In genomic region chr6:161694995-161695394, GRCh38 we compare ENCODE assay signal across 9 cellular contexts.
DNase-seq lines count a peak whose midpoint lies in the region; FAIRE-seq and TF ChIP-seq lines count a peak whose summit lies in the region.
"Had no signal": no experiment of that assay in that cellular context is flagged by ENCODE, and none has a peak within 500 bp of the region (broad histone marks: within the 10 kb centered on the region; RNA-seq: fewer than 3 reads in every experiment).

No MANE protein-coding gene starts in this region.

- intact Hi-C loops in A673 (cut with micrococcal nuclease; ENCODE audit: unreplicated experiment) (loop anchor here (1.0 kb wide), 3 partner anchors 76 to 302 kb away; no protein-coding TSS in a partner anchor), OCI-LY7 (cut with micrococcal nuclease; ENCODE audit: unreplicated experiment) (loop anchor here (10.0 kb wide), 1 partner anchor 280 kb away; no protein-coding TSS in a partner anchor)

- H3K36me3 ChIP-seq in A673 (ENCODE audit: insufficient read depth, low read length, poor library complexity, severe bottlenecking) (no peaks in the 10 kb centered on the region), OCI-LY7 (ENCODE audit: insufficient read depth, low read length) (no peaks in the 10 kb centered on the region)

- H3K4me2 ChIP-seq in OCI-LY7 (ENCODE audit: low read length) = no peak overlapping the region

- TF ChIP-seq CTCF in A673 (conservative IDR thresholded peaks at IDR 0.05; ENCODE audit: low read depth, low read length) (peak; percentile 61), OCI-LY7 (conservative IDR thresholded peaks at IDR 0.05; ENCODE audit: low read length) (peak; percentile 71), coronary artery (IDR thresholded peaks at IDR 0.05) (no peak)

- DNase-seq in A673 (ENCODE audit: low spot score) (peak; percentile 42), GM18507 (ENCODE audit: extremely low spot score, insufficient read length, low read depth) (no peak), OCI-LY7 (ENCODE audit: low spot score) (peak; percentile 4), foreskin melanocyte (peak; percentile 21), coronary artery (ENCODE audit: low spot score) (no peak), SKM-1 treated with dmso at 0.1 percent for 144 hours (lab: John Stamatoyannopoulos, UW; ENCODE audit: unreplicated experiment) (no peak), HuH-7.5 (ENCODE audit: low spot score) (no peak)
- DNase-seq in activated CD4-positive, alpha-beta T cell treated with anti-CD3 and anti-CD28 coated beads, Interleukin-2, amount 50 U/mL, for 1 hour = no peak
- DNase-seq: naive B cell had no signal

- H4K20me1 ChIP-seq in OCI-LY7 (ENCODE audit: insufficient read depth, low read length) = no peaks in the 10 kb centered on the region

- POLR2A ChIA-PET in A673 (lab: Charles Lee; ENCODE audit: low non-redundant PET) = no interaction called here
- POLR2A ChIA-PET in OCI-LY7 (lab: Charles Lee) = no interaction called here

- H3K4me3 ChIP-seq in A673 (ENCODE audit: low read depth, low read length, poor library complexity, severe bottlenecking) = no peak overlapping the region
- H3K4me3 ChIP-seq in OCI-LY7 (ENCODE audit: low read depth, low read length, poor library complexity, severe bottlenecking) = no peak overlapping the region
- no peak overlapping the region for H3K4me3 ChIP-seq in coronary artery

- BruUV-seq in A673 (replicated peaks; lab: Mats Ljungman, UMichigan) (no TSS peak), OCI-LY7 (replicated peaks; lab: Mats Ljungman, UMichigan) (no TSS peak)

- H3K27me3 ChIP-seq in A673 (replicated peaks; ENCODE audit: insufficient read depth, low read depth, low read length, poor library complexity) = no peaks in the 10 kb centered on the region

- CTCF ChIA-PET in A673 (lab: Charles Lee) = interaction anchor here (0.5 to 1.6 kb wide), 4 partner anchors 15 to 277 kb away, joined by 3 to 14 read pairs (median 6); no protein-coding TSS in a partner anchor
- CTCF ChIA-PET in OCI-LY7 (lab: Charles Lee; ENCODE audit: unreplicated experiment) = no interaction called here

- H3K4me1 ChIP-seq in A673 (ENCODE audit: insufficient read depth, low read length, poor library complexity, severe bottlenecking) (no peaks in the 10 kb centered on the region), OCI-LY7 (ENCODE audit: insufficient read depth, low read length, poor library complexity, severe bottlenecking) (no peaks in the 10 kb centered on the region)

- no peaks in the 10 kb centered on the region for H3K9me2 ChIP-seq in OCI-LY7 (ENCODE audit: insufficient read depth, low read length)

- peak; percentile 33 for FAIRE-seq in GM18507 (lab: Jason Lieb, UNC)

- H3K9me3 ChIP-seq in A673 (ENCODE audit: low read depth, low read length, poor library complexity, severe bottlenecking) = no peaks in the 10 kb centered on the region
- H3K9me3 ChIP-seq in OCI-LY7 (ENCODE audit: low read length) = no peaks in the 10 kb centered on the region

- H2AFZ ChIP-seq in OCI-LY7 (ENCODE audit: low read length) = no peak overlapping the region

- H3K27ac ChIP-seq in A673 (ENCODE audit: low read depth, low read length, poor library complexity, severe bottlenecking) (no peak overlapping the region), OCI-LY7 (ENCODE audit: low read depth, low read length, poor library complexity, severe bottlenecking) (no peak overlapping the region), coronary artery (no peak overlapping the region)

- H3K79me2 ChIP-seq in OCI-LY7 (ENCODE audit: insufficient read depth, low read depth, low read length) = no peaks in the 10 kb centered on the region

Comparison
In these comparisons a context has a peak if more than half of its experiments do, and no peak if none do; other contexts are left out.
1. DNase-seq: peak in A673 (single experiment), OCI-LY7 (single experiment) and foreskin melanocyte (single experiment); none in GM18507 (single experiment), coronary artery (single experiment), SKM-1 treated with dmso at 0.1 percent for 144 hours (single experiment), activated CD4-positive, alpha-beta T cell treated with anti-CD3 and anti-CD28 coated beads, Interleukin-2, amount 50 U/mL, for 1 hour (single experiment) and HuH-7.5 (single experiment).